8 cellular contexts compared by ENCODE assay signal in genomic region chr16:57544129-57544653, GRCh38. TPM values are rescaled to one million over a fixed set of nuclear protein-coding genes. Genes with fewer than 3 reads are reported as not detected.
DNase-seq lines count a peak whose midpoint lies in the region; ATAC-seq and TF ChIP-seq lines count a peak whose summit lies in the region.

No MANE protein-coding gene starts in this region.

- no peak for TF ChIP-seq EP300 in upper lobe of left lung (IDR thresholded peaks at IDR 0.05)

- no peak overlapping the region for H3K23ac ChIP-seq in trophoblast cell (ENCODE audit: low read length)

- H3K4me1 Mint-ChIP-seq in IgD-negative memory B cell (peaks cover 29 to 56% (median 45%) of the 10 kb centered on the region in 3 donors), MCF 10A (ENCODE audit: insufficient read depth, unreplicated experiment) (no peaks in the 10 kb centered on the region)

- H3K14ac ChIP-seq in trophoblast cell (ENCODE audit: low read length), result no peak overlapping the region

- no peaks in the 10 kb centered on the region for H3K79me1 ChIP-seq in trophoblast cell (ENCODE audit: low read length)

- H3K4me3 ChIP-seq in adrenal gland (no peak overlapping the region), upper lobe of left lung (no peak overlapping the region), trophoblast cell (ENCODE audit: low read depth, low read length) (no peak overlapping the region)

- no TSS peak for BruUV-seq in MCF 10A (replicated peaks; lab: Mats Ljungman, UMichigan)

- H2AFZ ChIP-seq in trophoblast cell (ENCODE audit: insufficient read depth, low read length, poor library complexity), result no peak overlapping the region

- no peak overlapping the region for H4K91ac ChIP-seq in trophoblast cell (ENCODE audit: low read depth, low read length)

- H3K9me3 Mint-ChIP-seq in IgD-negative memory B cell (no peaks in the 10 kb centered on the region), MCF 10A (ENCODE audit: unreplicated experiment) (no peaks in the 10 kb centered on the region)

- H3K27ac ChIP-seq in adrenal gland (no peak overlapping the region), upper lobe of left lung (no peak overlapping the region), trophoblast cell (ENCODE audit: low read depth, low read length) (no peak overlapping the region)

- H3K9me3 ChIP-seq in adrenal gland (replicated peaks in 1 of 3) (no peaks in the 10 kb centered on the region), upper lobe of left lung (no peaks in the 10 kb centered on the region), trophoblast cell (ENCODE audit: insufficient read depth, low read depth, low read length) (peaks cover 3% of the 10 kb centered on the region)

- no peak overlapping the region for H4K8ac ChIP-seq in trophoblast cell (ENCODE audit: low read depth, low read length)

- intact Hi-C loops in adrenal gland (cut with DNase I), result no loop called here
- intact Hi-C loops in MCF 10A (cut with micrococcal nuclease), result no loop called here

- CTCF ChIA-PET in MCF 10A (lab: Yijun Ruan, JAX), result no interaction called here

- no peak overlapping the region for H2BK5ac ChIP-seq in trophoblast cell (ENCODE audit: low read depth, low read length, poor library complexity)

- H3K27ac Mint-ChIP-seq in IgD-negative memory B cell (peak overlapping the region; percentile 14 to 93 (median 73)), MCF 10A (ENCODE audit: low read depth, unreplicated experiment) (no peak overlapping the region)

- H3K4me3 Mint-ChIP-seq in IgD-negative memory B cell, result peak overlapping the region; percentile 85 to 99 (median 95)
- H3K4me3 Mint-ChIP-seq in MCF 10A (ENCODE audit: unreplicated experiment), result no peak overlapping the region

- no peak overlapping the region for H2BK120ac ChIP-seq in trophoblast cell (ENCODE audit: insufficient read depth, low read length, poor library complexity)

- H4K12ac ChIP-seq in trophoblast cell (ENCODE audit: low read depth, low read length), result no peak overlapping the region

- H3K27me3 Mint-ChIP-seq in IgD-negative memory B cell (peaks cover 2% of the 10 kb centered on the region), MCF 10A (ENCODE audit: insufficient read depth, unreplicated experiment) (peaks cover 9% of the 10 kb centered on the region)

- POLR2A ChIA-PET in MCF 10A (lab: Yijun Ruan, JAX), result no interaction called here

- WGBS in adrenal gland, 4 donors, result 69 to 84% (median 70%) methylated on average over 4 of the region's 4 CpGs
- 40 to 53% methylated on average over 4 of the region's 4 CpGs for WGBS in upper lobe of left lung, 2 donors
- WGBS in trophoblast cell (ENCODE audit: extremely low coverage, insufficient coverage, insufficient read length), result no CpG with 5 or more reads among the region's 4 CpGs

- no peak overlapping the region for H2AK5ac ChIP-seq in trophoblast cell (ENCODE audit: low read length)

- ATAC-seq in GM18505 (IDR thresholded peaks at IDR 0.05; ENCODE audit: unreplicated experiment) (peak; percentile 75), GM21529 (IDR thresholded peaks at IDR 0.05; ENCODE audit: unreplicated experiment) (peak; percentile 77), upper lobe of left lung (ENCODE audit: low FRiP score in 2 of 2) (peak; percentile 62 to 74)

- no peak overlapping the region for H2BK12ac ChIP-seq in trophoblast cell (ENCODE audit: low read length)

- TF ChIP-seq POLR2A in GM18505 (IDR thresholded peaks at IDR 0.05; ENCODE audit: borderline replicate concordance, extremely low read depth, insufficient read depth, insufficient read length) (peak; percentile 84), adrenal gland (IDR thresholded peaks at IDR 0.05) (no peak), upper lobe of left lung (IDR thresholded peaks at IDR 0.05) (no peak)

- no peak for TF ChIP-seq CTCF in adrenal gland (IDR thresholded peaks at IDR 0.05)
- TF ChIP-seq CTCF in upper lobe of left lung (IDR thresholded peaks at IDR 0.05), result no peak
- no peak for TF ChIP-seq CTCF in MCF 10A (IDR thresholded peaks at IDR 0.05; ENCODE audit: unreplicated experiment)

- DNase-seq in adrenal gland, result peak in 4 of 7 donors; percentile 18 to 53 (median 24)
- DNase-seq in upper lobe of left lung, result no peak
- DNase-seq in trophoblast cell, result no peak
- DNase-seq in MCF 10A (ENCODE audit: unreplicated experiment), result no peak
- DNase-seq in HUDEP-2 (lab: John Stamatoyannopoulos, UW; ENCODE audit: unreplicated experiment in 76 of 76), result no peak

- no peak overlapping the region for H3K18ac ChIP-seq in trophoblast cell (ENCODE audit: low read length)

- H3K36me3 ChIP-seq in adrenal gland (replicated peaks in 1 of 2) (no peaks in the 10 kb centered on the region), upper lobe of left lung (no peaks in the 10 kb centered on the region), trophoblast cell (ENCODE audit: control insufficient read depth in 1 of 2, insufficient read depth in 2 of 2, low read length in 2 of 2) (no peaks in the 10 kb centered on the region)

- no peaks in the 10 kb centered on the region for H3K79me2 ChIP-seq in trophoblast cell (ENCODE audit: control insufficient read depth, insufficient read depth, low read length, poor library complexity)

- H3K4me1 ChIP-seq in adrenal gland (replicated peaks in 1 of 2) (no peaks in the 10 kb centered on the region), upper lobe of left lung (peaks cover 0 to 15% (median 4%) of the 10 kb centered on the region in 4 donors), trophoblast cell (ENCODE audit: control insufficient read depth in 1 of 2, insufficient read depth in 2 of 2, low read length in 2 of 2) (peaks cover 5 to 8% of the 10 kb centered on the region in 2 experiments)

- H3K36me3 Mint-ChIP-seq in IgD-negative memory B cell (peaks cover 6% of the 10 kb centered on the region), MCF 10A (ENCODE audit: insufficient read depth, unreplicated experiment) (no peaks in the 10 kb centered on the region)

- H3K27me3 ChIP-seq in adrenal gland (no peaks in the 10 kb centered on the region), upper lobe of left lung (no peaks in the 10 kb centered on the region), trophoblast cell (ENCODE audit: insufficient read depth, low read length) (no peaks in the 10 kb centered on the region)

- no peak overlapping the region for H3K4me2 ChIP-seq in trophoblast cell (ENCODE audit: low read length)

- no peak overlapping the region for H3K4ac ChIP-seq in trophoblast cell (ENCODE audit: low read depth, low read length)

- H3K9ac ChIP-seq in trophoblast cell (ENCODE audit: low read length), result no peak overlapping the region

RNA-seq across cellular contexts. Expression of gene ADGRG5, which starts 1.7 kb away (rescaled TPM):
- 33.5 TPM for polyA plus RNA-seq in IgD-negative memory B cell
- under 1 TPM in 5 of 8 donors, not detected in 3; 0.14 to 0.54 (median 0.19) TPM for total RNA-seq in adrenal gland
- polyA plus RNA-seq in adrenal gland, result under 1 TPM; 0.22 to 0.48 (median 0.24) TPM
- total RNA-seq in upper lobe of left lung, result 1 to 10 TPM in 3 of 6 donors, under 1 TPM in 3; 0.76 to 1.8 (median 0.92) TPM
- polyA plus RNA-seq in trophoblast cell (2013), result 3.8 and 3.9 TPM in 2 replicates
- total RNA-seq in MCF 10A (2022), result not detected in 2 replicates

RNA-seq across cellular contexts. Expression of gene CCDC102A, which starts 7.8 kb away (rescaled TPM):
- polyA plus RNA-seq in IgD-negative memory B cell (15.1 TPM), adrenal gland (1 to 10 TPM; 1.6 to 8.5 (median 3.8) TPM)
- total RNA-seq in adrenal gland (10 to 100 TPM in 4 of 8 donors, 1 to 10 TPM in 4; 2.2 to 23.6 (median 11.1) TPM), upper lobe of left lung (10 to 100 TPM in 5 of 6 donors, 1 to 10 TPM in 1; 8.2 to 41.9 (median 16.5) TPM), MCF 10A (2022) (3.8 and 4.1 TPM in 2 replicates)
- polyA plus RNA-seq in trophoblast cell (2013), result 7.7 and 8.5 TPM in 2 replicates

RNA-seq across cellular contexts. Expression of gene DOK4, which starts 57.9 kb away (rescaled TPM):
- polyA plus RNA-seq in IgD-negative memory B cell (0.46 TPM), adrenal gland (10 to 100 TPM in 2 of 3 donors, 1 to 10 TPM in 1; 4.3 to 31.8 (median 19.0) TPM)
- total RNA-seq in adrenal gland (10 to 100 TPM in 7 of 8 donors, 1 to 10 TPM in 1; 8.8 to 36.1 (median 17.2) TPM), upper lobe of left lung (10 to 100 TPM; 36.7 to 87.3 (median 54.1) TPM), MCF 10A (2022) (6.4 and 7.5 TPM in 2 replicates)
- polyA plus RNA-seq in trophoblast cell (2013), result 407 and 429 TPM in 2 replicates

Comparison
In these comparisons a context has a peak if more than half of its experiments do, and no peak if none do; other contexts are left out.
1. DNase-seq: peak in adrenal gland (4 of 7); none in upper lobe of left lung (0 of 2), trophoblast cell (0 of 2), MCF 10A (single experiment) and HUDEP-2 (0 of 76).
2. Peak in every context shown above with its lines, with median percentiles within 50 percentile points of each other: ATAC-seq.